8 cellular contexts compared by ENCODE assay signal in genomic region chr7:139731802-139732470, GRCh38. TPM values are rescaled to one million over a fixed set of nuclear protein-coding genes. Genes with fewer than 3 reads are reported as not detected.
DNase-seq lines count a peak whose midpoint lies in the region; ATAC-seq, FAIRE-seq and TF ChIP-seq lines count a peak whose summit lies in the region.

No MANE protein-coding gene starts in this region.

- H3K4me1 ChIP-seq in BLaER1 (peaks cover 59% of the 10 kb centered on the region), astrocyte (ENCODE audit: insufficient read depth, low read length) (peaks cover 54% of the 10 kb centered on the region)

- H4K20me1 ChIP-seq in BLaER1 (peaks cover 36% of the 10 kb centered on the region), astrocyte (ENCODE audit: insufficient read depth, low read length) (peaks cover 53% of the 10 kb centered on the region)

- no peaks in the 10 kb centered on the region for H3K27me3 Mint-ChIP-seq in astrocyte (ENCODE audit: low read depth, unreplicated experiment)
- peaks cover 1 to 7% (median 5%) of the 10 kb centered on the region in 3 donors for H3K27me3 Mint-ChIP-seq in immature natural killer cell (ENCODE audit: low read depth in 3 of 3)
- no peaks in the 10 kb centered on the region for H3K27me3 Mint-ChIP-seq in activated T-cell treated with anti-CD3 and anti-CD28 coated beads, Interleukin-2, amount 50 U/mL, for 24 hours

- peaks cover 39% of the 10 kb centered on the region for H3K4me1 Mint-ChIP-seq in astrocyte (ENCODE audit: low read depth, unreplicated experiment)
- H3K4me1 Mint-ChIP-seq in immature natural killer cell, result peaks cover 85 to 95% of the 10 kb centered on the region in 2 donors
- H3K4me1 Mint-ChIP-seq in stimulated activated effector memory CD8-positive, alpha-beta T cell treated with anti-CD3 and anti-CD28 coated beads, Interleukin-12 subunit alpha, Interleukin-12 subunit beta, amount 100 ng/mL, for 72 hours, result peaks cover 42% of the 10 kb centered on the region
- H3K4me1 Mint-ChIP-seq in activated T-cell treated with anti-CD3 and anti-CD28 coated beads, Interleukin-2, amount 50 U/mL, for 24 hours (ENCODE audit: low read depth), result peaks cover 75% of the 10 kb centered on the region

- H3K9ac ChIP-seq in BLaER1, result 0 out of 2 replicates have a peak overlapping the region, but pooled peaks have one; percentile 7
- peak overlapping the region; percentile 60 for H3K9ac ChIP-seq in astrocyte (ENCODE audit: low read length)

- DNase-seq in M059J (ENCODE audit: low read depth), result peak; percentile 98
- peak; percentile 79 for DNase-seq in astrocyte (ENCODE audit: low read depth)
- DNase-seq in immature natural killer cell, result no peak
- no peak for DNase-seq in stimulated activated effector memory CD8-positive, alpha-beta T cell treated with anti-CD3 and anti-CD28 coated beads, Interleukin-12 subunit alpha, Interleukin-12 subunit beta, amount 100 ng/mL, for 72 hours (ENCODE audit: low spot score in 2 of 2)
- DNase-seq in activated T-cell treated with anti-CD3 and anti-CD28 coated beads, Interleukin-2, amount 50 U/mL, for 24 hours, result no peak

- ATAC-seq in stimulated activated effector memory CD8-positive, alpha-beta T cell treated with anti-CD3 and anti-CD28 coated beads, Interleukin-12 subunit alpha, Interleukin-12 subunit beta, amount 100 ng/mL, for 72 hours, result no peak
- ATAC-seq in GM18858 (IDR thresholded peaks at IDR 0.05; ENCODE audit: unreplicated experiment) (no peak), GM21381 (IDR thresholded peaks at IDR 0.05; ENCODE audit: unreplicated experiment) (no peak)

- H3K4me3 ChIP-seq in BLaER1 (no peak overlapping the region), astrocyte (ENCODE audit: insufficient read depth, low read depth, low read length) (peak overlapping the region; percentile 4)

- H3K9me3 ChIP-seq in BLaER1 (peaks cover 31% of the 10 kb centered on the region), astrocyte (ENCODE audit: insufficient read depth, low read depth, low read length) (no peaks in the 10 kb centered on the region)

- H3K27me3 ChIP-seq in BLaER1 (no peaks in the 10 kb centered on the region), astrocyte (ENCODE audit: insufficient read depth, low read length) (no peaks in the 10 kb centered on the region)

- H3K4me2 ChIP-seq in BLaER1, result peak overlapping the region; percentile 25; the same call in 1 of the 2 replicates
- H3K4me2 ChIP-seq in astrocyte (ENCODE audit: low read length), result peak overlapping the region; percentile 75

- TF ChIP-seq CTCF in astrocyte (IDR thresholded peaks at IDR 0.05; ENCODE audit: insufficient read depth, low read depth, low read length), result no peak

- H3K4me3 Mint-ChIP-seq in astrocyte (ENCODE audit: unreplicated experiment) (no peak overlapping the region), immature natural killer cell (peak overlapping the region in 4 of 5 donors; percentile 5 to 67 (median 40))
- no peak overlapping the region for H3K4me3 Mint-ChIP-seq in stimulated activated effector memory CD8-positive, alpha-beta T cell treated with anti-CD3 and anti-CD28 coated beads, Interleukin-12 subunit alpha, Interleukin-12 subunit beta, amount 100 ng/mL, for 72 hours
- no peak overlapping the region for H3K4me3 Mint-ChIP-seq in activated T-cell treated with anti-CD3 and anti-CD28 coated beads, Interleukin-2, amount 50 U/mL, for 24 hours

- H3K9me3 Mint-ChIP-seq in astrocyte (ENCODE audit: unreplicated experiment), result peaks cover 2% of the 10 kb centered on the region
- no peaks in the 10 kb centered on the region for H3K9me3 Mint-ChIP-seq in immature natural killer cell
- no peaks in the 10 kb centered on the region for H3K9me3 Mint-ChIP-seq in stimulated activated effector memory CD8-positive, alpha-beta T cell treated with anti-CD3 and anti-CD28 coated beads, Interleukin-12 subunit alpha, Interleukin-12 subunit beta, amount 100 ng/mL, for 72 hours
- H3K9me3 Mint-ChIP-seq in activated T-cell treated with anti-CD3 and anti-CD28 coated beads, Interleukin-2, amount 50 U/mL, for 24 hours, result peaks cover 3% of the 10 kb centered on the region

- H3K36me3 Mint-ChIP-seq in astrocyte (ENCODE audit: low read depth, unreplicated experiment), result peaks cover 10% of the 10 kb centered on the region
- H3K36me3 Mint-ChIP-seq in immature natural killer cell, result peaks cover 0 to 4% (median 0%) of the 10 kb centered on the region in 3 donors
- no peaks in the 10 kb centered on the region for H3K36me3 Mint-ChIP-seq in stimulated activated effector memory CD8-positive, alpha-beta T cell treated with anti-CD3 and anti-CD28 coated beads, Interleukin-12 subunit alpha, Interleukin-12 subunit beta, amount 100 ng/mL, for 72 hours
- peaks cover 20% of the 10 kb centered on the region for H3K36me3 Mint-ChIP-seq in activated T-cell treated with anti-CD3 and anti-CD28 coated beads, Interleukin-2, amount 50 U/mL, for 24 hours (ENCODE audit: low read depth)

- peaks cover 64% of the 10 kb centered on the region for H3K36me3 ChIP-seq in BLaER1
- no peaks in the 10 kb centered on the region for H3K36me3 ChIP-seq in astrocyte (ENCODE audit: insufficient read depth, low read length)

- no peak overlapping the region for H3K27ac ChIP-seq in BLaER1
- peak overlapping the region; percentile 56 for H3K27ac ChIP-seq in astrocyte (ENCODE audit: low read depth, low read length)

- H2AFZ ChIP-seq in astrocyte (ENCODE audit: low read depth, low read length), result no peak overlapping the region

- no peak overlapping the region for H3K27ac Mint-ChIP-seq in astrocyte (ENCODE audit: unreplicated experiment)
- H3K27ac Mint-ChIP-seq in immature natural killer cell, result peak overlapping the region; percentile 3 to 89 (median 81)
- peak overlapping the region; percentile 4 for H3K27ac Mint-ChIP-seq in stimulated activated effector memory CD8-positive, alpha-beta T cell treated with anti-CD3 and anti-CD28 coated beads, Interleukin-12 subunit alpha, Interleukin-12 subunit beta, amount 100 ng/mL, for 72 hours
- H3K27ac Mint-ChIP-seq in activated T-cell treated with anti-CD3 and anti-CD28 coated beads, Interleukin-2, amount 50 U/mL, for 24 hours, result no peak overlapping the region

- FAIRE-seq in astrocyte (lab: Jason Lieb, UNC), result peak; percentile 66

- H3K79me2 ChIP-seq in astrocyte (ENCODE audit: insufficient read depth, low read length), result peaks cover 92% of the 10 kb centered on the region

RNA-seq across cellular contexts. Expression of gene HIPK2, which starts 45.9 kb away (rescaled TPM):
- total RNA-seq in M059J (2014; rRNA removed; shearing (Covaris generic)), result 12.1 and 18.3 TPM in 2 replicates
- 34.3 and 35.8 TPM in 2 replicates for total RNA-seq in astrocyte
- 10 to 100 TPM in 1 of 3 donors, 1 to 10 TPM in 2; 3.5 to 14.2 (median 3.7) TPM for polyA plus RNA-seq in immature natural killer cell

Comparison
In these comparisons a context has a peak if more than half of its experiments do, and no peak if none do; other contexts are left out.
1. DNase-seq: peak in M059J (single experiment) and astrocyte (single experiment); none in immature natural killer cell (0 of 3), stimulated activated effector memory CD8-positive, alpha-beta T cell treated with anti-CD3 and anti-CD28 coated beads, Interleukin-12 subunit alpha, Interleukin-12 subunit beta, amount 100 ng/mL, for 72 hours (0 of 2) and activated T-cell treated with anti-CD3 and anti-CD28 coated beads, Interleukin-2, amount 50 U/mL, for 24 hours (single experiment).
2. H3K27ac Mint-ChIP-seq: peak in immature natural killer cell (6 of 6) and stimulated activated effector memory CD8-positive, alpha-beta T cell treated with anti-CD3 and anti-CD28 coated beads, Interleukin-12 subunit alpha, Interleukin-12 subunit beta, amount 100 ng/mL, for 72 hours (single experiment); none in astrocyte (single experiment) and activated T-cell treated with anti-CD3 and anti-CD28 coated beads, Interleukin-2, amount 50 U/mL, for 24 hours (single experiment).
3. H3K4me3 Mint-ChIP-seq: peak in immature natural killer cell (4 of 5); none in astrocyte (single experiment), stimulated activated effector memory CD8-positive, alpha-beta T cell treated with anti-CD3 and anti-CD28 coated beads, Interleukin-12 subunit alpha, Interleukin-12 subunit beta, amount 100 ng/mL, for 72 hours (single experiment) and activated T-cell treated with anti-CD3 and anti-CD28 coated beads, Interleukin-2, amount 50 U/mL, for 24 hours (single experiment).